Comparison of ENCODE assay signal across 2 cellular contexts in the genomic region with DNA sequence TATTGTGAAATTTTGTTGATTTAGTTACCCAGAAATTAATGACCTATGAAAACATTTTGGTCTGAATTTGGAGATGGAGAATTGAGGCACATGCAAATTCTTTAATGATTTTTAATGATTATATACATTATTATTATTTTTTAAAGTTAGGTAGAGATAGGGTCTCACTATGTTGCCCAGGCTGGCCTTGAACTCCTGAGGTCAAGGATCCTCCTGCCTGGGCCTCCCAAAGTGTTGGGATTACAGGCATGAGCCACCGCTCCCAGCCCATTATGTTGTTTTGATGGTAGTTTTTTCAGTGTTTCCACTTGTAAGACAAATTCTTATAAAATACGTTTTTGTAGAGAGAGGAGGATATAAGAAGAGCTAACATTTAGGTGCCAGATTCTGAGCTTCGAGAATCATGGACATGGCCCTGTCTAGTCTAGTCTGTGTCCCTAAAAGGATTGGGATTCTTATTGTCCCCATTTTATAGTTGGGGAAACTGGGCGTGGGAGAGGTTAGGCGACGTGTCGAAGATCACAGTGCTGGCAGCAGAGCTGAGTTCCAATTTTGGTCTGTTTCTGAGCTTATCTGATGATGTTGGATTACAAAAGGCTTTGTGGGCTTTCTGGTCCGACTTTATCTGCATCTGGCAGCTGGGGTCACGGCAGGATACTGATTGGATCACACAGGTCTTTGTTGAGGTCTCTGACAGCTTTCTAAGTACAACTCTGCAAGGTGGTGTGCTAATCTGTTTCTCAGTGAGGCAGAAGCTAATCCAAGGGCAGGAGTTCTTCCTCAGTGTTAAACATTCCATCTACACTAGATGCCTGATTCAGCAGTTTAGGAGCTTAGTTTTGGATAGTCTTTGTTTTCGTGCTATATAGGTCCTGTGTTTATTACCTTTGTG.
TF ChIP-seq lines count a peak whose summit lies in the region.

No MANE protein-coding gene starts in this region.

TF ChIP-seq in HepG2, 621 proteins besides CTCF, POLR2A, EP300 and RAD21:
- peak; percentile 74 to 79 for TF ChIP-seq MAFK (conservative IDR thresholded peaks at IDR 0.05 in 1 of 2, IDR thresholded peaks at IDR 0.05 in 1 of 2; ENCODE audit: low read length in 2 of 2)
- no peak for TF ChIP-seq ZNF138 (CRISPR knock-in tag; IDR thresholded peaks at IDR 0.05; ENCODE audit: low read depth)
- peak; percentile 64; the same call in 1 of the 2 replicates for TF ChIP-seq MAFF (IDR thresholded peaks at IDR 0.05; ENCODE audit: low read depth, low read length)
- TF ChIP-seq, protein P1, sequence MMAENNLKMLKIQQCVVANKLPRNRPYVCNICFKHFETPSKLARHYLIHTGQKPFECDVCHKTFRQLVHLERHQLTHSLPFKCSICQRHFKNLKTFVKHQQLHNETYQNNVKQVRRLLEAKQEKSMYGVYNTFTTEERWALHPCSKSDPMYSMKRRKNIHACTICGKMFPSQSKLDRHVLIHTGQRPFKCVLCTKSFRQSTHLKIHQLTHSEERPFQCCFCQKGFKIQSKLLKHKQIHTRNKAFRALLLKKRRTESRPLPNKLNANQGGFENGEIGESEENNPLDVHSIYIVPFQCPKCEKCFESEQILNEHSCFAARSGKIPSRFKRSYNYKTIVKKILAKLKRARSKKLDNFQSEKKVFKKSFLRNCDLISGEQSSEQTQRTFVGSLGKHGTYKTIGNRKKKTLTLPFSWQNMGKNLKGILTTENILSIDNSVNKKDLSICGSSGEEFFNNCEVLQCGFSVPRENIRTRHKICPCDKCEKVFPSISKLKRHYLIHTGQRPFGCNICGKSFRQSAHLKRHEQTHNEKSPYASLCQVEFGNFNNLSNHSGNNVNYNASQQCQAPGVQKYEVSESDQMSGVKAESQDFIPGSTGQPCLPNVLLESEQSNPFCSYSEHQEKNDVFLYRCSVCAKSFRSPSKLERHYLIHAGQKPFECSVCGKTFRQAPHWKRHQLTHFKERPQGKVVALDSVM (CRISPR knock-in tag; IDR thresholded peaks at IDR 0.05): 0 out of 2 replicates have a peak, but pooled peaks have one; percentile 36
- no peak for TF ChIP-seq ZNF547 (CRISPR knock-in tag; IDR thresholded peaks at IDR 0.05)
- TF ChIP-seq ARNT (IDR thresholded peaks at IDR 0.05): no peak

TF ChIP-seq in K562, 482 proteins besides CTCF, POLR2A, EP300 and RAD21 (continues in another document):
- TF ChIP-seq CCAR2 (IDR thresholded peaks at IDR 0.05; ENCODE audit: low read depth, low read length) (no peak), TAF15 (IDR thresholded peaks at IDR 0.05; ENCODE audit: low read depth, low read length) (no peak), ZNF316 (IDR thresholded peaks at IDR 0.05) (peak; percentile 100), ZNF124 (CRISPR knock-in tag; IDR thresholded peaks at IDR 0.05) (no peak), PHB2 (IDR thresholded peaks at IDR 0.05; ENCODE audit: low read depth) (peak; percentile 87), NFIC (IDR thresholded peaks at IDR 0.05) (peak; percentile 88), ZNF347 (CRISPR knock-in tag; IDR thresholded peaks at IDR 0.05; ENCODE audit: low read depth) (no peak), ZNF583 (CRISPR knock-in tag; IDR thresholded peaks at IDR 0.05) (no peak), TAF7 (tag; IDR thresholded peaks at IDR 0.05) (no peak), NR4A1 (CRISPR knock-in tag; IDR thresholded peaks at IDR 0.05) (no peak), NR4A1 (tag; IDR thresholded peaks at IDR 0.05) (peak; percentile 82), E2F6 (IDR thresholded peaks at IDR 0.05; ENCODE audit: borderline replicate concordance in 1 of 2, extremely low read depth in 1 of 2, insufficient read depth in 1 of 2, insufficient read length in 1 of 2, low read depth in 1 of 2, low read length in 1 of 2, poor library complexity in 1 of 2, severe bottlenecking in 1 of 2) (no peak), NCOA1 (IDR thresholded peaks at IDR 0.05; ENCODE audit: low read depth) (peak; percentile 94), ZNF12 (CRISPR knock-in tag; IDR thresholded peaks at IDR 0.05) (no peak), PURB (CRISPR knock-in tag; IDR thresholded peaks at IDR 0.05; ENCODE audit: low read depth) (no peak), ZC3H4 (CRISPR knock-in tag; IDR thresholded peaks at IDR 0.05; ENCODE audit: borderline replicate concordance) (no peak), MEF2D (tag; conservative IDR thresholded peaks at IDR 0.05; ENCODE audit: low read depth) (peak; percentile 82), SAP30 (IDR thresholded peaks at IDR 0.05; ENCODE audit: borderline replicate concordance, insufficient read depth, low read depth, low read length, poor library complexity, severe bottlenecking) (no peak), BDP1 (IDR thresholded peaks at IDR 0.05; ENCODE audit: insufficient read depth, insufficient read length) (no peak), HDAC1 (IDR thresholded peaks at IDR 0.05) (peak in 1 of 2 experiments; percentile 91; a peak in 2 of 4 replicates), SMARCA5 (IDR thresholded peaks at IDR 0.05) (peak; percentile 96), ZNF584 (CRISPR knock-in tag; IDR thresholded peaks at IDR 0.05; ENCODE audit: low read depth) (no peak), SMAD3 (CRISPR knock-in tag; conservative IDR thresholded peaks at IDR 0.05) (peak; percentile 40; the same call in 1 of the 2 replicates), CREB1 (IDR thresholded peaks at IDR 0.05) (0 out of 2 replicates have a peak, but pooled peaks have one; percentile 22), CREB1 (CRISPR knock-in tag; IDR thresholded peaks at IDR 0.05) (no peak), ZFP36 (IDR thresholded peaks at IDR 0.05; ENCODE audit: low read depth, low read length, partially characterized antibody) (peak; percentile 36), HNRNPL (IDR thresholded peaks at IDR 0.05; ENCODE audit: low read depth, low read length) (no peak), ZNF76 (CRISPR knock-in tag; IDR thresholded peaks at IDR 0.05; ENCODE audit: borderline replicate concordance) (no peak), CLOCK (CRISPR knock-in tag; IDR thresholded peaks at IDR 0.05; ENCODE audit: borderline replicate concordance) (no peak), E2F5 (CRISPR knock-in tag; IDR thresholded peaks at IDR 0.05) (no peak), DDX20 (tag; IDR thresholded peaks at IDR 0.05; ENCODE audit: low read depth) (no peak), ZNF830 (CRISPR knock-in tag; IDR thresholded peaks at IDR 0.05) (no peak), TGIF2 (CRISPR knock-in tag; IDR thresholded peaks at IDR 0.05) (no peak), SAFB2 (IDR thresholded peaks at IDR 0.05; ENCODE audit: borderline replicate concordance, low read depth, low read length, severe bottlenecking) (no peak), FOSL1 (tag; conservative IDR thresholded peaks at IDR 0.05) (peak; percentile 86), SMAD4 (CRISPR knock-in tag; conservative IDR thresholded peaks at IDR 0.05) (peak; percentile 90), POLR2G (IDR thresholded peaks at IDR 0.05; ENCODE audit: low read depth, low read length) (no peak), POLR2AphosphoS5 (IDR thresholded peaks at IDR 0.05; ENCODE audit: control insufficient read depth, insufficient read depth, low read depth, low read length) (peak; percentile 77), ZNF561 (CRISPR knock-in tag; conservative IDR thresholded peaks at IDR 0.05) (no peak), HMBOX1 (IDR thresholded peaks at IDR 0.05) (peak; percentile 70), ASH1L (IDR thresholded peaks at IDR 0.05; ENCODE audit: borderline replicate concordance, low read depth, partially characterized antibody) (no peak), KDM1A (IDR thresholded peaks at IDR 0.05) (peak; percentile 95 to 97)
- TF ChIP-seq, protein P2, sequence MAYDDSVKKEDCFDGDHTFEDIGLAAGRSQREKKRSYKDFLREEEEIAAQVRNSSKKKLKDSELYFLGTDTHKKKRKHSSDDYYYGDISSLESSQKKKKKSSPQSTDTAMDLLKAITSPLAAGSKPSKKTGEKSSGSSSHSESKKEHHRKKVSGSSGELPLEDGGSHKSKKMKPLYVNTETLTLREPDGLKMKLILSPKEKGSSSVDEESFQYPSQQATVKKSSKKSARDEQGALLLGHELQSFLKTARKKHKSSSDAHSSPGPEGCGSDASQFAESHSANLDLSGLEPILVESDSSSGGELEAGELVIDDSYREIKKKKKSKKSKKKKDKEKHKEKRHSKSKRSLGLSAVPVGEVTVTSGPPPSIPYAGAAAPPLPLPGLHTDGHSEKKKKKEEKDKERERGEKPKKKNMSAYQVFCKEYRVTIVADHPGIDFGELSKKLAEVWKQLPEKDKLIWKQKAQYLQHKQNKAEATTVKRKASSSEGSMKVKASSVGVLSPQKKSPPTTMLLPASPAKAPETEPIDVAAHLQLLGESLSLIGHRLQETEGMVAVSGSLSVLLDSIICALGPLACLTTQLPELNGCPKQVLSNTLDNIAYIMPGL (CRISPR knock-in tag; IDR thresholded peaks at IDR 0.05): no peak
- TF ChIP-seq, protein P3, sequence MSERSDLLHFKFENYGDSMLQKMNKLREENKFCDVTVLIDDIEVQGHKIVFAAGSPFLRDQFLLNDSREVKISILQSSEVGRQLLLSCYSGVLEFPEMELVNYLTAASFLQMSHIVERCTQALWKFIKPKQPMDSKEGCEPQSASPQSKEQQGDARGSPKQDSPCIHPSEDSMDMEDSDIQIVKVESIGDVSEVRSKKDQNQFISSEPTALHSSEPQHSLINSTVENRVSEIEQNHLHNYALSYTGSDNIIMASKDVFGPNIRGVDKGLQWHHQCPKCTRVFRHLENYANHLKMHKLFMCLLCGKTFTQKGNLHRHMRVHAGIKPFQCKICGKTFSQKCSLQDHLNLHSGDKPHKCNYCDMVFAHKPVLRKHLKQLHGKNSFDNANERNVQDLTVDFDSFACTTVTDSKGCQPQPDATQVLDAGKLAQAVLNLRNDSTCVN (CRISPR knock-in tag; IDR thresholded peaks at IDR 0.05): no peak
- TF ChIP-seq, protein P4, sequence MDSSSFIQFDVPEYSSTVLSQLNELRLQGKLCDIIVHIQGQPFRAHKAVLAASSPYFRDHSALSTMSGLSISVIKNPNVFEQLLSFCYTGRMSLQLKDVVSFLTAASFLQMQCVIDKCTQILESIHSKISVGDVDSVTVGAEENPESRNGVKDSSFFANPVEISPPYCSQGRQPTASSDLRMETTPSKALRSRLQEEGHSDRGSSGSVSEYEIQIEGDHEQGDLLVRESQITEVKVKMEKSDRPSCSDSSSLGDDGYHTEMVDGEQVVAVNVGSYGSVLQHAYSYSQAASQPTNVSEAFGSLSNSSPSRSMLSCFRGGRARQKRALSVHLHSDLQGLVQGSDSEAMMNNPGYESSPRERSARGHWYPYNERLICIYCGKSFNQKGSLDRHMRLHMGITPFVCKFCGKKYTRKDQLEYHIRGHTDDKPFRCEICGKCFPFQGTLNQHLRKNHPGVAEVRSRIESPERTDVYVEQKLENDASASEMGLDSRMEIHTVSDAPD (CRISPR knock-in tag; IDR thresholded peaks at IDR 0.05): no peak
- TF ChIP-seq, protein P5, sequence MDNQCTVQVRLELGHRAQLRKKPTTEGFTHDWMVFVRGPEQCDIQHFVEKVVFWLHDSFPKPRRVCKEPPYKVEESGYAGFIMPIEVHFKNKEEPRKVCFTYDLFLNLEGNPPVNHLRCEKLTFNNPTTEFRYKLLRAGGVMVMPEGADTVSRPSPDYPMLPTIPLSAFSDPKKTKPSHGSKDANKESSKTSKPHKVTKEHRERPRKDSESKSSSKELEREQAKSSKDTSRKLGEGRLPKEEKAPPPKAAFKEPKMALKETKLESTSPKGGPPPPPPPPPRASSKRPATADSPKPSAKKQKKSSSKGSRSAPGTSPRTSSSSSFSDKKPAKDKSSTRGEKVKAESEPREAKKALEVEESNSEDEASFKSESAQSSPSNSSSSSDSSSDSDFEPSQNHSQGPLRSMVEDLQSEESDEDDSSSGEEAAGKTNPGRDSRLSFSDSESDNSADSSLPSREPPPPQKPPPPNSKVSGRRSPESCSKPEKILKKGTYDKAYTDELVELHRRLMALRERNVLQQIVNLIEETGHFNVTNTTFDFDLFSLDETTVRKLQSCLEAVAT (IDR thresholded peaks at IDR 0.05): peak in 1 of 2 experiments; percentile 86; a peak in 2 of 4 replicates
